ENCODE assay signal across 28 cellular contexts in the genomic region with DNA sequence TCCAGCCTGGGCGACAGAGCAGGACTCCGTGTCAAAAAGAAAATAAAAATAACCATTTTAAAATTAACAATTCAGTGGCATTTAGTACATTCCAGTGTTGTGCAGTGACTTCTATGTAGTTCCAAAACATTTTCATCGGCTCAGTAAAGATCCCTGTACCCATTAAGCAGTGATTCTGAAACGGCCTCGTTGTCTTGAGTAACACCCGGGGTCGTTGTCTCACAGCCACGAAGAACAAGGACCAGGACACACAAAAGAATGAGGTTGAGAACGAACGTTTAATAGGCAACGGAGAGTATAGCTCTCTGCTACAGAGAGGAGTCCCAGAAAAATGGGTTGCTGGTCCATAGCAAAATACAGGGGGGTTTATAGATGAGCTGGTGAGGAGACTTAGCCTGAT.
"Had no signal": no experiment of that assay in that cellular context is flagged by ENCODE, and none has a peak within 500 bp of the region (broad histone marks: within the 10 kb centered on the region; RNA-seq: fewer than 3 reads in every experiment).

No MANE protein-coding gene starts in this region.

- H3K27me3 ChIP-seq: adrenal gland had no signal

- H3K9me3 ChIP-seq: adrenal gland had no signal

- H3K9ac ChIP-seq: KMS-11 had no signal

- ATAC-seq: activated CD8-positive, alpha-beta memory T cell treated with anti-CD3 and anti-CD28 coated beads, Interleukin-2, amount 10 ng/mL, durations not matched to agents 7 days and 5 days; activated T-helper 17 cell treated with anti-CD3 and anti-CD28 coated beads, Interleukin-2, amount 50 U/mL, for 72 hours; PC-3 had no signal

- FAIRE-seq: bronchial epithelial cell, RCC 7860 had no signal

- H3K27ac Mint-ChIP-seq: activated B cell treated with CpG ODN at 0.5 μM for 24 hours; activated CD4-positive, alpha-beta T cell treated with anti-CD3 and anti-CD28 coated beads, Interleukin-2, amount 10 ng/mL, durations not matched to agents 24 days and 14 days; activated CD8-positive, alpha-beta memory T cell treated with anti-CD3 and anti-CD28 coated beads, Interleukin-2, amount 10 ng/mL, durations not matched to agents 7 days and 5 days; activated naive CD8-positive, alpha-beta T cell treated with anti-CD3 and anti-CD28 coated beads, Interleukin-2, amount 10 ng/mL, durations not matched to agents 7 days and 5 days; activated T-cell treated with anti-CD3 and anti-CD28 coated beads, Interleukin-2, amount 50 U/mL, for 24 hours; activated T-helper 17 cell treated with anti-CD3 and anti-CD28 coated beads, Interleukin-2, amount 50 U/mL, for 72 hours; T-helper 1 cell treated with Interleukin-12 subunit alpha and Interleukin-12 subunit beta and Interleukin-4 antibody, amounts not matched to agents 30 μg/mL and 1 μg/mL, for 36 hours had no signal

- DNase-seq: activated B cell treated with CpG ODN at 0.5 μM for 24 hours; activated CD4-positive, alpha-beta T cell treated with anti-CD3 and anti-CD28 coated beads for 1 hour; activated CD4-positive, alpha-beta T cell treated with anti-CD3 and anti-CD28 coated beads, Interleukin-2, amount 10 ng/mL, durations not matched to agents 24 days and 14 days; activated CD4-positive, alpha-beta T cell treated with anti-CD3 and anti-CD28 coated beads, Interleukin-2, amount 50 U/mL, for 48 hours; activated CD8-positive, alpha-beta memory T cell treated with anti-CD3 and anti-CD28 coated beads, Interleukin-2, amount 10 ng/mL, durations not matched to agents 7 days and 5 days; activated gamma-delta T cell; activated naive CD4-positive, alpha-beta T cell treated with anti-CD3 and anti-CD28 coated beads, Interleukin-2, amount 50 U/mL, for 16 hours; activated naive CD8-positive, alpha-beta T cell treated with anti-CD3 and anti-CD28 coated beads, Interleukin-2, amount 10 ng/mL, durations not matched to agents 7 days and 5 days; activated T-cell treated with anti-CD3 and anti-CD28 coated beads, Interleukin-2, amount 50 U/mL, for 24 hours; adrenal gland; anterior cingulate cortex; central memory CD4-positive, alpha-beta T cell; MM.1S; NCI-H1105; NCI-H1436; NCI-H1694 treated with DMSO at 0.1 percent for 48 hours; NCI-H2029 treated with DMSO at 0.1 percent for 48 hours; NCI-H345; NCI-H510A; NCI-H82; NK-92 treated with Interleukin-12 subunit alpha and Interleukin-12 subunit beta, amount 100 ng/mL, for 24 hours; PC-3; SHP77 treated with DMSO at 0.1 percent for 48 hours had no signal

- H3K27ac ChIP-seq: adrenal gland, KMS-11 had no signal

- H3K4me3 ChIP-seq: adrenal gland had no signal

- H3K4me3 Mint-ChIP-seq: activated B cell treated with CpG ODN at 0.5 μM for 24 hours; activated CD4-positive, alpha-beta T cell treated with anti-CD3 and anti-CD28 coated beads, Interleukin-2, amount 10 ng/mL, durations not matched to agents 24 days and 14 days; activated CD8-positive, alpha-beta memory T cell treated with anti-CD3 and anti-CD28 coated beads, Interleukin-2, amount 10 ng/mL, durations not matched to agents 7 days and 5 days; activated naive CD8-positive, alpha-beta T cell treated with anti-CD3 and anti-CD28 coated beads, Interleukin-2, amount 10 ng/mL, durations not matched to agents 7 days and 5 days; activated T-cell treated with anti-CD3 and anti-CD28 coated beads, Interleukin-2, amount 50 U/mL, for 24 hours; T-helper 1 cell treated with Interleukin-12 subunit alpha and Interleukin-12 subunit beta and Interleukin-4 antibody, amounts not matched to agents 30 μg/mL and 1 μg/mL, for 36 hours had no signal

- H3K27me3 Mint-ChIP-seq: activated B cell treated with CpG ODN at 0.5 μM for 24 hours; activated CD4-positive, alpha-beta T cell treated with anti-CD3 and anti-CD28 coated beads, Interleukin-2, amount 10 ng/mL, durations not matched to agents 24 days and 14 days; activated T-cell treated with anti-CD3 and anti-CD28 coated beads, Interleukin-2, amount 50 U/mL, for 24 hours; activated T-helper 17 cell treated with anti-CD3 and anti-CD28 coated beads, Interleukin-2, amount 50 U/mL, for 72 hours had no signal

- H3K4me2 ChIP-seq: KMS-11 had no signal
